In the genomic region with DNA sequence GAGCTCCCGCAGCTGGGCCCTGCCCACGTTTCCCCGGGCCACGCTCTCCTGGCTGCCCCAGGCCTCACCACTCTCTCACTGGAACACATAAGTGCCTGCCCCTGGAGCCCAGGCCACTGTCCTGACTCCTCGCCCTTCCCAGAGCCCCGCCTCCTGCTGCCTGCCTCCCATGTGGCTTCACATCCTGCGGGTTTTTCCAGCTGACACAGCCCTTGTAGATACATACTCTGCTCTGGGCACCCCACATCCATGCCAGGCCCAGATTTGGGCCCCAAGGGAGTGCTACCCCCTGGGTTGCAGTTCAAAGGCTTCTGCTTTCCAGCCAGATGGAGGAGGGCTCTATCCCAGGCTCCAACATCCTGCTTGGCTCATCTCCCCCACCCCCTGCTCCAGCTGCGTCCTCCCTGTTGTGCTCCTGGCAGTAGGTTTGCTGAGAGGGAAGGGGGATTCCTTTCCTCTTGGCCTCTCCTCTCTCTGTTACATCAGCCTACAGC, we compare ENCODE assay signal across 13 cellular contexts.
DNase-seq lines count a peak whose midpoint lies in the region; ATAC-seq, FAIRE-seq and TF ChIP-seq lines count a peak whose summit lies in the region.
"Had no signal": no experiment of that assay in that cellular context is flagged by ENCODE, and none has a peak within 500 bp of the region (broad histone marks: within the 10 kb centered on the region; RNA-seq: fewer than 3 reads in every experiment).

No MANE protein-coding gene starts in this region.

- H3F3A ChIP-seq in SK-N-SH (replicated peaks; ENCODE audit: insufficient read depth): no peaks in the 10 kb centered on the region

- no peak for TF ChIP-seq RAD21 in SK-N-SH (IDR thresholded peaks at IDR 0.05; ENCODE audit: low read length)

- H3K27ac ChIP-seq in SK-N-SH (ENCODE audit: low read depth in 2 of 2, low read length in 1 of 2): no peak overlapping the region
- peak overlapping the region in 8 of 10 donors; percentile 4 to 73 (median 61) for H3K27ac ChIP-seq in heart right ventricle
- H3K27ac ChIP-seq in CD4-positive, alpha-beta T cell (ENCODE audit: low read depth, low read length): no peak overlapping the region
- H3K27ac ChIP-seq: coronary artery, tibial artery had no signal

- H3K9me3 ChIP-seq in SK-N-SH: no peaks in the 10 kb centered on the region
- H3K9me3 ChIP-seq in heart right ventricle: no peaks in the 10 kb centered on the region
- H3K9me3 ChIP-seq in CD4-positive, alpha-beta T cell (ENCODE audit: control insufficient read depth, low read length): no peaks in the 10 kb centered on the region
- H3K9me3 ChIP-seq: tibial artery had no signal

- no peak overlapping the region for H2AFZ ChIP-seq in SK-N-SH (ENCODE audit: low read depth)

- no peak overlapping the region for H3K4me3 Mint-ChIP-seq in CD4-positive, alpha-beta T cell

- FAIRE-seq in H54 (lab: Jason Lieb, UNC): no peak

- H3K27ac Mint-ChIP-seq in CD4-positive, alpha-beta T cell: no peak overlapping the region

- H3K27me3 Mint-ChIP-seq in CD4-positive, alpha-beta T cell: peaks cover 40% of the 10 kb centered on the region

- WGBS in SK-N-SH (ENCODE audit: low lambda C conversion rate): 77% methylated on average over 8 of the region's 8 CpGs
- 10 to 16% methylated on average over 8 of the region's 8 CpGs for WGBS in heart right ventricle, 2 donors

- no peak overlapping the region for H3K4me3 ChIP-seq in SK-N-SH (ENCODE audit: low read depth in 2 of 2, low read length in 1 of 2)
- H3K4me3 ChIP-seq in heart right ventricle: no peak overlapping the region
- H3K4me3 ChIP-seq: coronary artery, tibial artery had no signal

- no peaks in the 10 kb centered on the region for H3K4me1 Mint-ChIP-seq in CD4-positive, alpha-beta T cell (ENCODE audit: low read depth)

- peaks cover 13 to 22% of the 10 kb centered on the region in 2 experiments; a peak in 3 of 4 replicates for H3K4me1 ChIP-seq in SK-N-SH (ENCODE audit: control insufficient read depth in 1 of 2, insufficient read depth in 2 of 2, low read depth in 1 of 2, low read length in 1 of 2)
- peaks cover 41 to 100% (median 88%) of the 10 kb centered on the region in 9 donors for H3K4me1 ChIP-seq in heart right ventricle

- no peaks in the 10 kb centered on the region for H3K9me2 ChIP-seq in SK-N-SH

- peak; percentile 40 to 74 (median 60) for ATAC-seq in heart right ventricle
- ATAC-seq in CD4-positive, alpha-beta T cell (ENCODE audit: poor library complexity): no peak

- H3K36me3 Mint-ChIP-seq in CD4-positive, alpha-beta T cell (ENCODE audit: low read depth): no peaks in the 10 kb centered on the region

- POLR2A ChIA-PET in SK-N-SH (lab: Yijun Ruan, JAX): no interaction called here
- POLR2A ChIA-PET in CD4-positive, alpha-beta T cell (lab: Charles Lee): no interaction called here

- H3K79me2 ChIP-seq in SK-N-SH (ENCODE audit: insufficient read depth): no peaks in the 10 kb centered on the region

- no peak for TF ChIP-seq CTCF in SK-N-SH (IDR thresholded peaks at IDR 0.05)
- TF ChIP-seq CTCF in heart right ventricle (IDR thresholded peaks at IDR 0.05): no peak
- no peak for TF ChIP-seq CTCF in CD4-positive, alpha-beta T cell (IDR thresholded peaks at IDR 0.05)

- H3K9ac ChIP-seq in SK-N-SH: no peak overlapping the region

- H3K27me3 ChIP-seq in SK-N-SH (ENCODE audit: insufficient read depth) (no peaks in the 10 kb centered on the region), heart right ventricle (no peaks in the 10 kb centered on the region)
- H3K27me3 ChIP-seq in CD4-positive, alpha-beta T cell (ENCODE audit: control insufficient read depth, insufficient read depth, low read length): peaks cover 23% of the 10 kb centered on the region
- H3K27me3 ChIP-seq: tibial artery had no signal

- no peak for TF ChIP-seq EP300 in SK-N-SH (IDR thresholded peaks at IDR 0.05; ENCODE audit: borderline replicate concordance in 1 of 2, low read depth in 1 of 2, low read length in 1 of 2)

- no peaks in the 10 kb centered on the region for H3K9me3 Mint-ChIP-seq in CD4-positive, alpha-beta T cell

- intact Hi-C loops in heart right ventricle (cut with DNase I): loop anchor here (2.0 to 10.0 kb wide), 6 partner anchors 63 to 140 kb away; partner anchors contain the start of gene TSPAN9 (in 1 of the 10)
- intact Hi-C loops in posterior vena cava (cut with DNase I): loop anchor here in 1 of 2 donors (2.0 kb wide), 1 partner anchor 137 kb away; no protein-coding TSS in a partner anchor
- intact Hi-C loops in CD4-positive, alpha-beta T cell (cut with DNase I, micrococcal nuclease): loop anchor here (5.0 to 10.0 kb wide), 3 partner anchors 65 to 665 kb away; no protein-coding TSS in a partner anchor

- TF ChIP-seq POLR2A in H54 (IDR thresholded peaks at IDR 0.05; ENCODE audit: low read depth, low read length): no peak

- CTCF ChIA-PET in SK-N-SH (lab: Yijun Ruan, JAX): interaction anchor here (1.2 to 16.7 kb wide), 12 partner anchors 9 to 160 kb away, joined by 3 to 368 read pairs (median 22); no protein-coding TSS in a partner anchor
- CTCF ChIA-PET in CD4-positive, alpha-beta T cell (lab: Charles Lee): no interaction called here

- H3K36me3 ChIP-seq in SK-N-SH (replicated peaks in 1 of 2; ENCODE audit: control insufficient read depth in 1 of 2, insufficient read depth in 2 of 2, low read length in 1 of 2): no peaks in the 10 kb centered on the region
- no peaks in the 10 kb centered on the region for H3K36me3 ChIP-seq in heart right ventricle
- H3K36me3 ChIP-seq: tibial artery had no signal

- DNase-seq in H54 (ENCODE audit: insufficient read length, low spot score): peak; percentile 61
- peak; percentile 57 for DNase-seq in SK-N-SH
- peak; percentile 74 to 77 for DNase-seq in heart right ventricle
- peak; percentile 84 for DNase-seq in posterior vena cava (ENCODE audit: low spot score)
- DNase-seq in amniotic stem cell (lab: John Stamatoyannopoulos, UW): no peak
- DNase-seq in CD4-positive, alpha-beta T cell: no peak
- DNase-seq in cerebellar cortex (ENCODE audit: low spot score): no peak
- DNase-seq in NOMO-1 treated with dmso at 0.1 percent for 144 hours (lab: John Stamatoyannopoulos, UW; ENCODE audit: unreplicated experiment): no peak
- DNase-seq: GF-D8; NCI-H1048; stimulated activated CD4-positive, alpha-beta T cell treated with anti-CD3 and anti-CD28 coated beads, Interleukin-2, amount 100 ng/mL, for 24 hours had no signal

- H4K20me1 ChIP-seq in SK-N-SH (ENCODE audit: insufficient read depth): peaks cover 3% of the 10 kb centered on the region; the same call in 1 of the 2 replicates

- H3K4me2 ChIP-seq in SK-N-SH: no peak overlapping the region

TF ChIP-seq in SK-N-SH, 30 proteins besides CTCF, POLR2A, EP300 and RAD21 (continues in another document):
- no peak for TF ChIP-seq GATA2 (CRISPR knock-in tag; IDR thresholded peaks at IDR 0.05)
- no peak for TF ChIP-seq SIN3A (IDR thresholded peaks at IDR 0.05; ENCODE audit: borderline replicate concordance, low read depth, low read length)
- no peak for TF ChIP-seq TAF1 (IDR thresholded peaks at IDR 0.05; ENCODE audit: borderline replicate concordance, low read depth, low read length)
- no peak for TF ChIP-seq RFX5 (IDR thresholded peaks at IDR 0.05; ENCODE audit: low read length)
- 0 out of 2 replicates have a peak, but pooled peaks have one; percentile 17 for TF ChIP-seq MXI1 (IDR thresholded peaks at IDR 0.05; ENCODE audit: low read depth, low read length)
- TF ChIP-seq, protein P1, sequence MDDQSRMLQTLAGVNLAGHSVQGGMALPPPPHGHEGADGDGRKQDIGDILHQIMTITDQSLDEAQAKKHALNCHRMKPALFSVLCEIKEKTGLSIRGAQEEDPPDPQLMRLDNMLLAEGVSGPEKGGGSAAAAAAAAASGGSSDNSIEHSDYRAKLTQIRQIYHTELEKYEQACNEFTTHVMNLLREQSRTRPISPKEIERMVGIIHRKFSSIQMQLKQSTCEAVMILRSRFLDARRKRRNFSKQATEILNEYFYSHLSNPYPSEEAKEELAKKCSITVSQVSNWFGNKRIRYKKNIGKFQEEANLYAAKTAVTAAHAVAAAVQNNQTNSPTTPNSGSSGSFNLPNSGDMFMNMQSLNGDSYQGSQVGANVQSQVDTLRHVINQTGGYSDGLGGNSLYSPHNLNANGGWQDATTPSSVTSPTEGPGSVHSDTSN (IDR thresholded peaks at IDR 0.05): no peak
- no peak for TF ChIP-seq RXRA (IDR thresholded peaks at IDR 0.05; ENCODE audit: borderline replicate concordance, low read depth)
- 0 out of 2 replicates have a peak, but pooled peaks have one; percentile 36 for TF ChIP-seq MAX (IDR thresholded peaks at IDR 0.05; ENCODE audit: low read depth)
- no peak for TF ChIP-seq YY1 (IDR thresholded peaks at IDR 0.05; ENCODE audit: low read depth)
- no peak for TF ChIP-seq IRF3 (IDR thresholded peaks at IDR 0.05; ENCODE audit: low read depth, low read length)

Comparison
In these comparisons a context has a peak if more than half of its experiments do, and no peak if none do; other contexts are left out.
1. DNase-seq: peak in H54 (single experiment), SK-N-SH (single experiment), heart right ventricle (2 of 2) and posterior vena cava (single experiment); none in amniotic stem cell (single experiment), CD4-positive, alpha-beta T cell (0 of 10), cerebellar cortex (single experiment) and NOMO-1 treated with dmso at 0.1 percent for 144 hours (single experiment).
2. H3K27ac ChIP-seq: peak in heart right ventricle (8 of 10); none in SK-N-SH (0 of 2) and CD4-positive, alpha-beta T cell (single experiment).